Comparison of ENCODE assay signal across 25 cellular contexts in the genomic region with DNA sequence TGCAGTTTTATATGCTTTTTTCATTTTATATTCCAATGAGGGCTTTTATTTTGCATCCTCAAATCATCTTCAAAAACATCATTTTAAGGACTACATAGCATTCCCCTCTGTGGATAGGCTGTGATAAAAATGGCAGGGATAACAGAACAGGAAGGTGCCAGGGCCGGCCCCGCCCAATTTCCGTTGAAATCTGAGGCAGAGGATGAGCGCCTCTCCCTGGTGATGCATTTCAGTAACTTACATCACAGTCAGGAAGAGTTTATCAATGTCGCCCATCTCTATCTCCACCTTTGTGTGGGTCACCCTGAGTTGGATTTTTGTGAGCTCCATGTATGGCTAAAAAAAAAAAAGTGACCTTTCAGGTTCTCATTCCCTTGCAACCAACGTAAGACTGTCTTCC.
A peak's percentile ranks its signal among the peaks of the same experiment; 100 is the strongest.
DNase-seq lines count a peak whose midpoint lies in the region; ATAC-seq, FAIRE-seq and TF ChIP-seq lines count a peak whose summit lies in the region.
"Had no signal": no experiment of that assay in that cellular context is flagged by ENCODE, and none has a peak within 500 bp of the region (broad histone marks: within the 10 kb centered on the region; RNA-seq: fewer than 3 reads in every experiment).

No MANE protein-coding gene starts in this region.

- H3K56ac ChIP-seq in H9 (ENCODE audit: insufficient read length, low read depth, low read length) = no peak overlapping the region

- H2AFZ ChIP-seq in HepG2 (ENCODE audit: low read length) (no peak overlapping the region), H9 (ENCODE audit: low read length) (no peak overlapping the region)

- TF ChIP-seq RAD21 in HepG2 (CRISPR knock-in tag; IDR thresholded peaks at IDR 0.05) = no peak

- H3K27me3 ChIP-seq in HepG2 (ENCODE audit: control insufficient read depth in 1 of 2, insufficient read depth in 2 of 2, low read length in 2 of 2) (peaks cover 0 to 6% of the 10 kb centered on the region in 2 experiments; a peak in 2 of 5 replicates), right lobe of liver (no peaks in the 10 kb centered on the region), H9 (ENCODE audit: insufficient read depth, low read length) (no peaks in the 10 kb centered on the region; the same call in 1 of the 2 replicates), WERI-Rb-1 (ENCODE audit: insufficient read depth, low read depth, severe bottlenecking) (no peaks in the 10 kb centered on the region), transverse colon (no peaks in the 10 kb centered on the region)
- H3K27me3 ChIP-seq: heart left ventricle, SJCRH30 had no signal

- no peak overlapping the region for H3K27ac ChIP-seq in HepG2 (ENCODE audit: extremely low read length, insufficient read depth, low read length)
- no peak overlapping the region for H3K27ac ChIP-seq in right lobe of liver
- H3K27ac ChIP-seq in H9 (ENCODE audit: insufficient read length, low read depth, low read length) = no peak overlapping the region
- no peak overlapping the region for H3K27ac ChIP-seq in WERI-Rb-1
- H3K27ac ChIP-seq in transverse colon = no peak overlapping the region
- H3K27ac ChIP-seq: breast epithelium, heart left ventricle, SJCRH30, spleen, tibial artery, VCaP had no signal

- intact Hi-C loops in HepG2 (cut with micrococcal nuclease; ENCODE audit: unreplicated experiment) = no loop called here
- intact Hi-C loops in right lobe of liver (cut with DNase I) = no loop called here
- intact Hi-C loops in transverse colon (cut with DNase I; ENCODE audit: low total_unique reads) = no loop called here

- H3K23ac ChIP-seq in H9 (ENCODE audit: insufficient read length, low read depth, low read length) = no peak overlapping the region

- peaks cover 15% of the 10 kb centered on the region for H3K27me3 Mint-ChIP-seq in H9 (ENCODE audit: low read depth)

- H3K14ac ChIP-seq in H9 (ENCODE audit: insufficient read depth, low read length) = no peak overlapping the region

- no peak overlapping the region for H2BK5ac ChIP-seq in H9 (ENCODE audit: insufficient read length, low read length)

- POLR2A ChIA-PET in HepG2 (lab: Yijun Ruan, JAX) = no interaction called here

- no peak overlapping the region for H3K9ac ChIP-seq in HepG2 (ENCODE audit: insufficient read depth, low read depth, low read length)
- H3K9ac ChIP-seq in H9 (ENCODE audit: extremely low read depth, insufficient read length, low read length) = no peak overlapping the region

- no peak overlapping the region for H3K18ac ChIP-seq in H9 (ENCODE audit: insufficient read length, low read depth, low read length)

- no peaks in the 10 kb centered on the region for H3K36me3 ChIP-seq in HepG2 (replicated peaks in 1 of 2; ENCODE audit: control insufficient read depth in 1 of 2, insufficient read depth in 2 of 2, low read length in 2 of 2)
- H3K36me3 ChIP-seq in right lobe of liver = no peaks in the 10 kb centered on the region
- H3K36me3 ChIP-seq in WERI-Rb-1 = no peaks in the 10 kb centered on the region
- H3K36me3 ChIP-seq in transverse colon = no peaks in the 10 kb centered on the region
- H3K36me3 ChIP-seq: breast epithelium, heart left ventricle, SJCRH30, spleen, tibial artery had no signal

- H4K91ac ChIP-seq in H9 (ENCODE audit: insufficient read length, low read depth, low read length) = no peak overlapping the region

- BruUV-seq in HepG2 (replicated peaks; lab: Mats Ljungman, UMichigan) = no TSS peak

- H3K4me3 Mint-ChIP-seq in H9 = no peak overlapping the region
- H3K4me3 Mint-ChIP-seq: activated naive CD8-positive, alpha-beta T cell; mesothelial cell of epicardium had no signal

- FAIRE-seq in HepG2 (lab: Jason Lieb, UNC) = no peak

- DNase-seq in HepG2 (ENCODE audit: low spot score) = no peak
- no peak for DNase-seq in right lobe of liver
- no peak for DNase-seq in H9
- no peak for DNase-seq in WERI-Rb-1
- DNase-seq in transverse colon = no peak
- no peak for DNase-seq in stimulated activated CD4-positive, alpha-beta T cell treated with anti-CD3 and anti-CD28 coated beads, Interleukin-2, amount 100 ng/mL, for 24 hours
- DNase-seq: activated CD4-positive, alpha-beta T cell treated with anti-CD3 and anti-CD28 coated beads for 48 hours; activated effector memory CD4-positive, alpha-beta T cell treated with Interleukin-2 at 50 U/mL for 16 hours; activated T-cell treated with anti-CD3 and anti-CD28 coated beads, Interleukin-2, amount 50 U/mL, for 1 hour; C1 segment of cervical spinal cord; Caco-2; foreskin melanocyte; heart left ventricle; NCI-H1694 treated with DMSO at 0.1 percent for 48 hours; NCI-H524 treated with DMSO at 0.1 percent for 48 hours; right cardiac atrium; spleen; T1000; tibial artery had no signal

- H4K8ac ChIP-seq in H9 (replicated peaks; ENCODE audit: insufficient read length, low read depth, low read length) = no peak overlapping the region

- no peak overlapping the region for H2BK12ac ChIP-seq in H9 (ENCODE audit: insufficient read length, low read depth, low read length)

- H3K9me3 ChIP-seq in HepG2 (ENCODE audit: low read length) = no peaks in the 10 kb centered on the region
- no peaks in the 10 kb centered on the region for H3K9me3 ChIP-seq in right lobe of liver
- no peaks in the 10 kb centered on the region for H3K9me3 ChIP-seq in H9 (ENCODE audit: control insufficient read depth, low read depth, low read length)
- H3K9me3 ChIP-seq in WERI-Rb-1 (ENCODE audit: severe bottlenecking) = no peaks in the 10 kb centered on the region
- no peaks in the 10 kb centered on the region for H3K9me3 ChIP-seq in transverse colon
- H3K9me3 ChIP-seq: breast epithelium, Caco-2, heart left ventricle, SJCRH30, spleen, tibial artery had no signal

- H3K4me1 ChIP-seq in HepG2 (ENCODE audit: insufficient read depth, low read length) (no peaks in the 10 kb centered on the region), right lobe of liver (no peaks in the 10 kb centered on the region), H9 (ENCODE audit: insufficient read depth, low read length) (no peaks in the 10 kb centered on the region; the same call in 1 of the 2 replicates), transverse colon (no peaks in the 10 kb centered on the region)
- H3K4me1 ChIP-seq: breast epithelium, Caco-2, SJCRH30, spleen, tibial artery had no signal

- H3K4ac ChIP-seq in H9 (ENCODE audit: low read depth, low read length) = no peak overlapping the region

- H3K27ac Mint-ChIP-seq in H9 = no peak overlapping the region
- H3K27ac Mint-ChIP-seq: activated naive CD8-positive, alpha-beta T cell; mesothelial cell of epicardium had no signal

- TF ChIP-seq CTCF in HepG2 (CRISPR knock-in tag; IDR thresholded peaks at IDR 0.05) (0 out of 2 replicates have a peak, but pooled peaks have one; percentile 17), right lobe of liver (IDR thresholded peaks at IDR 0.05) (no peak), H9 (conservative IDR thresholded peaks at IDR 0.05) (peak; percentile 45; the same call in 1 of the 3 replicates), WERI-Rb-1 (IDR thresholded peaks at IDR 0.05; ENCODE audit: low read depth, low read length) (peak; percentile 37; the same call in 1 of the 2 replicates), transverse colon (IDR thresholded peaks at IDR 0.05) (no peak)

- H4K5ac ChIP-seq in H9 (ENCODE audit: insufficient read length, low read depth, low read length) = no peak overlapping the region

- no peak overlapping the region for H3T11ph ChIP-seq in H9 (ENCODE audit: low read length)

- no peak overlapping the region for H2BK15ac ChIP-seq in H9 (ENCODE audit: low read depth, low read length)

- no peaks in the 10 kb centered on the region for H4K20me1 ChIP-seq in HepG2 (ENCODE audit: insufficient read depth, low read length)
- H4K20me1 ChIP-seq in H9 (ENCODE audit: control insufficient read depth, insufficient read depth, insufficient read length) = no peaks in the 10 kb centered on the region

- no peak overlapping the region for H3K4me3 ChIP-seq in HepG2 (replicated peaks in 1 of 3; ENCODE audit: insufficient read depth in 1 of 3, low read depth in 2 of 3, low read length in 3 of 3)
- H3K4me3 ChIP-seq in right lobe of liver = no peak overlapping the region
- no peak overlapping the region for H3K4me3 ChIP-seq in WERI-Rb-1 (ENCODE audit: low read depth, low read length)
- H3K4me3 ChIP-seq in transverse colon = no peak overlapping the region
- H3K4me3 ChIP-seq: breast epithelium, heart left ventricle, SJCRH30, spleen, tibial artery had no signal

- no peak overlapping the region for H2AK5ac ChIP-seq in H9 (ENCODE audit: insufficient read length, low read length)

- in situ Hi-C loops in HepG2 (cut with HindIII; ENCODE audit: extremely low pct_ligation_motif_present, low pct_unique_long_range_greater_than_20kb) (no loop called here), transverse colon (cut with MboI; ENCODE audit: low pct_ligation_motif_present in 1 of 4, low pct_unique_long_range_greater_than_20kb in 1 of 4, low sequenced_read_pairs in 3 of 4) (no loop called here)

- 11% methylated on average over 6 of the region's 6 CpGs for WGBS in HepG2 (ENCODE audit: low lambda C conversion rate)
- 58% methylated on average over 6 of the region's 6 CpGs for WGBS in right lobe of liver (ENCODE audit: insufficient coverage, low coverage, low lambda C conversion rate, missing lambda C conversion rate)
- no CpG with 5 or more reads among the region's 6 CpGs for WGBS in H9 (ENCODE audit: extremely low coverage, insufficient read length, low lambda C conversion rate)
- 52 to 55% methylated on average over 5 to 6 of the region's 6 CpGs for WGBS in transverse colon (ENCODE audit: low coverage in 1 of 2), 2 donors

- no peak for TF ChIP-seq EP300 in HepG2 (IDR thresholded peaks at IDR 0.05; ENCODE audit: low read depth in 2 of 2, low read length in 2 of 2)
- TF ChIP-seq EP300 in HepG2 (CRISPR knock-in tag; IDR thresholded peaks at IDR 0.05; ENCODE audit: borderline replicate concordance) = no peak
- no peak for TF ChIP-seq EP300 in transverse colon (IDR thresholded peaks at IDR 0.05; ENCODE audit: low read depth)

- peaks cover 15 to 17% of the 10 kb centered on the region in 2 experiments for H3K4me1 Mint-ChIP-seq in H9
- H3K4me1 Mint-ChIP-seq: mesothelial cell of epicardium had no signal

- no peaks in the 10 kb centered on the region for H3K79me1 ChIP-seq in H9 (ENCODE audit: insufficient read depth, low read depth, low read length, poor library complexity, severe bottlenecking)

- no peak overlapping the region for H2BK120ac ChIP-seq in H9 (ENCODE audit: low read depth, low read length, poor library complexity, severe bottlenecking)

- H3K4me2 ChIP-seq in HepG2 (ENCODE audit: low read depth, low read length) (no peak overlapping the region), H9 (ENCODE audit: insufficient read depth, insufficient read length, low read length) (no peak overlapping the region)

- no peaks in the 10 kb centered on the region for H3K36me3 Mint-ChIP-seq in H9 (ENCODE audit: insufficient read depth in 1 of 3, low read depth in 3 of 3)
- H3K36me3 Mint-ChIP-seq: activated naive CD8-positive, alpha-beta T cell; mesothelial cell of epicardium had no signal

- H3K9me3 Mint-ChIP-seq in H9 = no peaks in the 10 kb centered on the region; a peak in 2 of 5 replicates
- H3K9me3 Mint-ChIP-seq: mesothelial cell of epicardium had no signal

- no peak for TF ChIP-seq POLR2A in HepG2 (IDR thresholded peaks at IDR 0.05; ENCODE audit: insufficient read depth in 1 of 2, low read depth in 2 of 2, low read length in 2 of 2)
- no peak for TF ChIP-seq POLR2A in right lobe of liver (IDR thresholded peaks at IDR 0.05)
- no peak for TF ChIP-seq POLR2A in transverse colon (IDR thresholded peaks at IDR 0.05)

- no peaks in the 10 kb centered on the region for H3K23me2 ChIP-seq in H9 (ENCODE audit: insufficient read length, low read depth, low read length, poor library complexity, severe bottlenecking)

- ATAC-seq in HepG2 (no peak), right lobe of liver (no peak), HG03039 (IDR thresholded peaks at IDR 0.05; ENCODE audit: unreplicated experiment) (no peak)
- ATAC-seq: heart left ventricle, right cardiac atrium had no signal

- no peaks in the 10 kb centered on the region for H3K79me2 ChIP-seq in HepG2 (ENCODE audit: insufficient read depth, low read length)
- H3K79me2 ChIP-seq in H9 (ENCODE audit: insufficient read depth, low read length) = no peaks in the 10 kb centered on the region

- CTCF ChIA-PET in HepG2 (lab: Yijun Ruan, JAX; ENCODE audit: low intra/inter-chr PET ratio, low total read pairs) = no interaction called here

- no peak overlapping the region for H2BK20ac ChIP-seq in H9 (ENCODE audit: low read depth, low read length, poor library complexity, severe bottlenecking)

Comparison
In these comparisons a context has a peak if more than half of its experiments do, and no peak if none do; other contexts are left out.
1. CTCF ChIP-seq: peak in HepG2 (single experiment), H9 (single experiment) and WERI-Rb-1 (single experiment); none in right lobe of liver (0 of 4) and transverse colon (0 of 5).